15 cellular contexts compared by ENCODE assay signal in the genomic region with DNA sequence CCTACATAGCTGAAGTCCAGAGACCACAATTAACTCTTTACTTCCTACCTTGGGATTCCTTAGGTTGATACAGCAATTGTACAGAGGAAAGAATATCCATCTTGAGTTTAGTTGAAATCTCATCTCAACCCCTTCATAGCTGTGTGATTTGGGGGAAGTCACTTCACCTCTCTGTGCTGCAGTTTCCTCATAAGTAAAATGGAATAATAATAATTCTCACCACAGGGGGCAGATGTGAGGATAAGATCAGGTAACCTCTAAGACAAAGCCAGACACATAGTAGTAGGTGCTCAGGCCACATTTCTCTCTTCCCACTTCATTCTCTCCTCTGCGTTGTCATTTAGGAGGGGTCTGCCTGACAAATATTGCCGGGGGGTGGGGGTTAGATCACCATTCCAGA. TPM values are rescaled to one million over a fixed set of nuclear protein-coding genes. Genes with fewer than 3 reads are reported as not detected.
DNase-seq lines count a peak whose midpoint lies in the region; ATAC-seq, FAIRE-seq and TF ChIP-seq lines count a peak whose summit lies in the region.
"Had no signal": no experiment of that assay in that cellular context is flagged by ENCODE, and none has a peak within 500 bp of the region (broad histone marks: within the 10 kb centered on the region; RNA-seq: fewer than 3 reads in every experiment).

No MANE protein-coding gene starts in this region.

- H3F3A ChIP-seq in MM.1S (ENCODE audit: insufficient read depth, low read length) = no peaks in the 10 kb centered on the region

- DNase-seq in cardiac septum (ENCODE audit: low spot score) = peak; percentile 24
- no peak for DNase-seq in left cardiac atrium
- DNase-seq in MM.1S = peak; percentile 36
- no peak for DNase-seq in epithelial cell of proximal tubule (ENCODE audit: low read depth)
- DNase-seq in H54 (ENCODE audit: insufficient read length, low spot score) = no peak
- DNase-seq in SW480 (ENCODE audit: low spot score) = no peak
- no peak for DNase-seq in NCI-H446 (lab: John Stamatoyannopoulos, UW)
- DNase-seq in NCI-H2196 treated with DMSO at 0.1 percent for 48 hours (lab: John Stamatoyannopoulos, UW; ENCODE audit: unreplicated experiment) = no peak
- DNase-seq: activated CD4-positive, alpha-beta T cell treated with anti-CD3 and anti-CD28 coated beads for 48 hours; CD4-positive, alpha-beta memory T cell; midbrain; stimulated activated naive B cell treated with anti-CD40 and anti-IgM and Interleukin-4, amounts not matched to agents 10 μg/mL and 1 μg/mL and 100 μg/mL, for 72 hours had no signal

- no peak for TF ChIP-seq POLR2A in H54 (IDR thresholded peaks at IDR 0.05; ENCODE audit: low read depth, low read length)

- no peaks in the 10 kb centered on the region for H3K36me3 ChIP-seq in MM.1S (replicated peaks; ENCODE audit: insufficient read depth, low read length)
- H3K36me3 ChIP-seq: esophagus muscularis mucosa had no signal

- H4K20me1 ChIP-seq in MM.1S (ENCODE audit: insufficient read depth, low read length) = no peaks in the 10 kb centered on the region

- TF ChIP-seq CTCF in MM.1S (IDR thresholded peaks at IDR 0.05; ENCODE audit: low read length) (peak; percentile 24), epithelial cell of proximal tubule (conservative IDR thresholded peaks at IDR 0.05; ENCODE audit: low read depth, low read length) (peak; percentile 20)

- H3K4me1 ChIP-seq in MM.1S (ENCODE audit: low read length) = no peaks in the 10 kb centered on the region
- H3K4me1 ChIP-seq: parathyroid adenoma had no signal

- H3K27me3 ChIP-seq in MM.1S (replicated peaks; ENCODE audit: insufficient read depth, low read length) = no peaks in the 10 kb centered on the region; the same call in 1 of the 2 replicates

- no peak overlapping the region for H3K4me2 ChIP-seq in MM.1S (ENCODE audit: low read depth, low read length)

- no peaks in the 10 kb centered on the region for H3K79me2 ChIP-seq in MM.1S (ENCODE audit: low read length)
- H3K79me2 ChIP-seq: parathyroid adenoma had no signal

- no peak overlapping the region for H3K9ac ChIP-seq in MM.1S (ENCODE audit: low read length)
- H3K9ac ChIP-seq: parathyroid adenoma had no signal

- no peak overlapping the region for H3K27ac ChIP-seq in MM.1S (ENCODE audit: low read length)
- H3K27ac ChIP-seq: esophagus muscularis mucosa, parathyroid adenoma had no signal

- FAIRE-seq in H54 (lab: Jason Lieb, UNC) = no peak

- no peak for ATAC-seq in left cardiac atrium

- intact Hi-C loops in cardiac septum (cut with DNase I) (no loop called here), left cardiac atrium (cut with DNase I) (no loop called here)

- H3K9me3 ChIP-seq in MM.1S (replicated peaks; ENCODE audit: insufficient read depth, low read length) = no peaks in the 10 kb centered on the region
- H3K9me3 ChIP-seq: esophagus muscularis mucosa had no signal

- H2AFZ ChIP-seq in MM.1S (ENCODE audit: low read length) = no peak overlapping the region
- H2AFZ ChIP-seq: parathyroid adenoma had no signal

- H3K9me2 ChIP-seq in MM.1S (replicated peaks; ENCODE audit: insufficient read depth, low read length) = no peaks in the 10 kb centered on the region

- H3K4me3 ChIP-seq in MM.1S (ENCODE audit: low read length) = no peak overlapping the region
- no peak overlapping the region for H3K4me3 ChIP-seq in epithelial cell of proximal tubule (ENCODE audit: low read depth, low read length)
- H3K4me3 ChIP-seq: esophagus muscularis mucosa had no signal

RNA-seq across cellular contexts. Expression of a gene that starts 6.7 kb away (rescaled TPM):
- total RNA-seq in cardiac septum (not detected), left cardiac atrium (not detected), epithelial cell of proximal tubule (not detected in 2 replicates)
- total RNA-seq: activated T-helper 2 cell treated with anti-CD3 and anti-CD28 coated beads, Interferon-gamma antibody, Interleukin-2, Interleukin-4, amounts not matched to agents 10 μg/mL and 5 μg/mL and 100 μg/mL, durations not matched to agents 14 hours and 24 hours and 36 hours; CD4-positive, alpha-beta memory T cell; esophagus muscularis mucosa had no signal

RNA-seq across cellular contexts. Expression of a gene that starts 45.3 kb away (rescaled TPM):
- total RNA-seq in cardiac septum (not detected), left cardiac atrium (1 to 10 TPM in 1 of 2 donors, under 1 TPM in 1; 0.91 to 2.0 TPM), epithelial cell of proximal tubule (not detected in 2 replicates)
- total RNA-seq: activated T-helper 2 cell treated with anti-CD3 and anti-CD28 coated beads, Interferon-gamma antibody, Interleukin-2, Interleukin-4, amounts not matched to agents 10 μg/mL and 5 μg/mL and 100 μg/mL, durations not matched to agents 14 hours and 24 hours and 36 hours; CD4-positive, alpha-beta memory T cell; esophagus muscularis mucosa had no signal

Comparison
In these comparisons a context has a peak if more than half of its experiments do, and no peak if none do; other contexts are left out.
1. DNase-seq: peak in cardiac septum (single experiment) and MM.1S (single experiment); none in left cardiac atrium (single experiment), epithelial cell of proximal tubule (single experiment), H54 (single experiment), SW480 (single experiment), NCI-H446 (0 of 2) and NCI-H2196 treated with DMSO at 0.1 percent for 48 hours (single experiment).